8 cellular contexts compared by ENCODE assay signal in genomic region chr14:102774391-102775153, GRCh38. TPM values are rescaled to one million over a fixed set of nuclear protein-coding genes. Genes with fewer than 3 reads are reported as not detected.
A peak's percentile ranks its signal among the peaks of the same experiment; 100 is the strongest.
DNase-seq lines count a peak whose midpoint lies in the region; ATAC-seq and TF ChIP-seq lines count a peak whose summit lies in the region.

No MANE protein-coding gene starts in this region.

- peak in 3 of 4 experiments; percentile 69 to 78 (median 72) for TF ChIP-seq CTCF in gastroesophageal sphincter (IDR thresholded peaks at IDR 0.05)
- TF ChIP-seq CTCF in ovary (IDR thresholded peaks at IDR 0.05): peak in 1 of 3 donors; percentile 51

- TF ChIP-seq POLR2A in gastroesophageal sphincter (IDR thresholded peaks at IDR 0.05) (no peak), ovary (IDR thresholded peaks at IDR 0.05) (no peak)

- peak; percentile 59 to 76 (median 75) for DNase-seq in CD4-positive, CD25-positive, alpha-beta regulatory T cell
- DNase-seq in Kasumi-1 (lab: John Stamatoyannopoulos, UW): peak; percentile 86 to 91
- peak; percentile 85 for DNase-seq in SIG-M5 treated with dmso at 0.1 percent for 504 hours (lab: John Stamatoyannopoulos, UW; ENCODE audit: unreplicated experiment)
- peak; percentile 76 for DNase-seq in activated naive CD4-positive, alpha-beta T cell treated with anti-CD3 and anti-CD28 coated beads, Interleukin-2, amount 10 ng/mL, durations not matched to agents 7 days and 5 days
- peak; percentile 33 to 59 (median 45) for DNase-seq in ovary

- peak overlapping the region; percentile 34 to 76 (median 60) for H3K4me3 Mint-ChIP-seq in CD4-positive, CD25-positive, alpha-beta regulatory T cell
- no peak overlapping the region for H3K4me3 Mint-ChIP-seq in activated naive CD4-positive, alpha-beta T cell treated with anti-CD3 and anti-CD28 coated beads, Interleukin-2, amount 10 ng/mL, durations not matched to agents 7 days and 5 days

- peak; percentile 22 for ATAC-seq in CD4-positive, CD25-positive, alpha-beta regulatory T cell (ENCODE audit: low read depth in 2 of 2)
- peak; percentile 45 for ATAC-seq in GM19395 (IDR thresholded peaks at IDR 0.05; ENCODE audit: unreplicated experiment)
- peak; percentile 46 for ATAC-seq in gastroesophageal sphincter
- no peak for ATAC-seq in HG02970 (IDR thresholded peaks at IDR 0.05; ENCODE audit: low FRiP score, unreplicated experiment)

- peak overlapping the region; percentile 91 for H3K27ac ChIP-seq in CD4-positive, CD25-positive, alpha-beta regulatory T cell (ENCODE audit: insufficient read depth, low read length, poor library complexity, severe bottlenecking)
- peak overlapping the region in 3 of 4 donors; percentile 64 to 83 (median 82) for H3K27ac ChIP-seq in gastroesophageal sphincter
- H3K27ac ChIP-seq in ovary: no peak overlapping the region

- WGBS in gastroesophageal sphincter (ENCODE audit: low coverage in 1 of 2), 2 donors: 11 to 29% methylated on average over 3 to 7 of the region's 10 CpGs
- WGBS in ovary, 3 donors: 40 to 44% (median 42%) methylated on average over 10 of the region's 10 CpGs

- H3K27me3 Mint-ChIP-seq in CD4-positive, CD25-positive, alpha-beta regulatory T cell: peaks cover 8% of the 10 kb centered on the region
- no peaks in the 10 kb centered on the region for H3K27me3 Mint-ChIP-seq in activated naive CD4-positive, alpha-beta T cell treated with anti-CD3 and anti-CD28 coated beads, Interleukin-2, amount 10 ng/mL, durations not matched to agents 7 days and 5 days

- H3K36me3 Mint-ChIP-seq in CD4-positive, CD25-positive, alpha-beta regulatory T cell: no peaks in the 10 kb centered on the region
- H3K36me3 Mint-ChIP-seq in activated naive CD4-positive, alpha-beta T cell treated with anti-CD3 and anti-CD28 coated beads, Interleukin-2, amount 10 ng/mL, durations not matched to agents 7 days and 5 days: peaks cover 11% of the 10 kb centered on the region

- peak overlapping the region; percentile 24 for H3K4me3 ChIP-seq in CD4-positive, CD25-positive, alpha-beta regulatory T cell (ENCODE audit: low read depth, low read length)
- H3K4me3 ChIP-seq in gastroesophageal sphincter: no peak overlapping the region
- no peak overlapping the region for H3K4me3 ChIP-seq in ovary

- H3K36me3 ChIP-seq in CD4-positive, CD25-positive, alpha-beta regulatory T cell (ENCODE audit: control insufficient read depth, insufficient read depth, low read length): no peaks in the 10 kb centered on the region
- H3K36me3 ChIP-seq in gastroesophageal sphincter (no peaks in the 10 kb centered on the region), ovary (no peaks in the 10 kb centered on the region)

- peaks cover 27% of the 10 kb centered on the region for H3K4me1 ChIP-seq in CD4-positive, CD25-positive, alpha-beta regulatory T cell (ENCODE audit: control insufficient read depth, insufficient read depth, low read length, poor library complexity, severe bottlenecking)
- H3K4me1 ChIP-seq in gastroesophageal sphincter (peaks cover 0 to 40% (median 6%) of the 10 kb centered on the region in 3 donors), ovary (ENCODE audit: insufficient read depth) (no peaks in the 10 kb centered on the region)

- CTCF ChIA-PET in activated naive CD4-positive, alpha-beta T cell treated with anti-CD3 and anti-CD28 coated beads, Interleukin-2, amount 10 ng/mL, durations not matched to agents 7 days and 5 days (lab: Charles Lee): interaction anchor here (0.6 to 4.0 kb wide), 10 partner anchors 9 to 250 kb away, joined by 3 to 27 read pairs (median 4); no protein-coding TSS in a partner anchor

- H3K9me3 ChIP-seq in CD4-positive, CD25-positive, alpha-beta regulatory T cell (ENCODE audit: control insufficient read depth in 2 of 2, low read length in 2 of 2): no peaks in the 10 kb centered on the region
- H3K9me3 ChIP-seq in gastroesophageal sphincter (no peaks in the 10 kb centered on the region), ovary (no peaks in the 10 kb centered on the region)

- peak overlapping the region; percentile 85 to 93 (median 87) for H3K27ac Mint-ChIP-seq in CD4-positive, CD25-positive, alpha-beta regulatory T cell
- H3K27ac Mint-ChIP-seq in activated naive CD4-positive, alpha-beta T cell treated with anti-CD3 and anti-CD28 coated beads, Interleukin-2, amount 10 ng/mL, durations not matched to agents 7 days and 5 days: peak overlapping the region; percentile 51

- H3K4me1 Mint-ChIP-seq in CD4-positive, CD25-positive, alpha-beta regulatory T cell: peaks cover 13 to 42% (median 24%) of the 10 kb centered on the region in 4 donors
- H3K4me1 Mint-ChIP-seq in activated naive CD4-positive, alpha-beta T cell treated with anti-CD3 and anti-CD28 coated beads, Interleukin-2, amount 10 ng/mL, durations not matched to agents 7 days and 5 days: peaks cover 40% of the 10 kb centered on the region

- intact Hi-C loops in ovary (cut with DNase I): no loop called here

- TF ChIP-seq EP300 in gastroesophageal sphincter (IDR thresholded peaks at IDR 0.05): no peak
- TF ChIP-seq EP300 in ovary (IDR thresholded peaks at IDR 0.05): no peak

- no peaks in the 10 kb centered on the region for H3K27me3 ChIP-seq in CD4-positive, CD25-positive, alpha-beta regulatory T cell (ENCODE audit: control insufficient read depth, insufficient read depth, low read length)
- H3K27me3 ChIP-seq in gastroesophageal sphincter (no peaks in the 10 kb centered on the region), ovary (no peaks in the 10 kb centered on the region)

- peaks cover 0 to 2% (median 0%) of the 10 kb centered on the region in 7 donors for H3K9me3 Mint-ChIP-seq in CD4-positive, CD25-positive, alpha-beta regulatory T cell
- H3K9me3 Mint-ChIP-seq in activated naive CD4-positive, alpha-beta T cell treated with anti-CD3 and anti-CD28 coated beads, Interleukin-2, amount 10 ng/mL, durations not matched to agents 7 days and 5 days: no peaks in the 10 kb centered on the region

RNA-seq across cellular contexts. Expression of gene TRAF3, which starts 2.7 kb away (rescaled TPM):
- 71.2 TPM for total RNA-seq in CD4-positive, CD25-positive, alpha-beta regulatory T cell
- polyA plus RNA-seq in CD4-positive, CD25-positive, alpha-beta regulatory T cell: 10 to 100 TPM; 17.7 to 26.9 (median 20.4) TPM
- total RNA-seq in gastroesophageal sphincter (10 to 100 TPM; 10.9 to 29.0 (median 18.7) TPM), ovary (10 to 100 TPM in 5 of 7 donors, 1 to 10 TPM in 2; 6.3 to 17.0 (median 15.5) TPM)
- 1 to 10 TPM; 2.9 to 7.1 TPM for polyA plus RNA-seq in ovary

Comparison
In these comparisons a context has a peak if more than half of its experiments do, and no peak if none do; other contexts are left out.
1. H3K27ac ChIP-seq: peak in CD4-positive, CD25-positive, alpha-beta regulatory T cell (single experiment) and gastroesophageal sphincter (3 of 4); none in ovary (0 of 2).
2. Peak in every context shown above with its lines, with median percentiles within 50 percentile points of each other: DNase-seq.